7 cellular contexts compared by ENCODE assay signal in the genomic region with DNA sequence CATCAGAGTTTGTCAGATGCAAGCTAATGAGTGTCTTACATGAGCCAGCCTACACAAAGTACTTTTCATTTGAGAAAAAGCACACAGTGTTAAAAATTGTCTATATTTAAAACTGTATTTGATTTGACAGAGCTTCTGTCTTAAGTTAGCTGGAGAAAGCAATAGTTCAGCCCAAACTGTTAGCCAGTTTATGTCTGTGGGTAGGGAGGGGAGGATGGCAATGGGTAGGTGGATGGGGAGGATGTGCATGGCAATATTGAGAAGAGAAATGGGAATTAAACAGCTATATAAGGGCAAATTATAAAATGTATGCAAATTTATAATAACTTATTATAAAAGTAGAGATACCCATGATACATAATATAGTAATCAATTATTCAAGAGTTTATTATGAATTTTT. TPM values are rescaled to one million over a fixed set of nuclear protein-coding genes. Genes with fewer than 3 reads are reported as not detected.
"Had no signal": no experiment of that assay in that cellular context is flagged by ENCODE, and none has a peak within 500 bp of the region (broad histone marks: within the 10 kb centered on the region; RNA-seq: fewer than 3 reads in every experiment).

No MANE protein-coding gene starts in this region.

- H3K36me3 Mint-ChIP-seq: IgD-negative memory B cell had no signal

- DNase-seq: IMR-90, KBM-7, KG1 had no signal

- H3K27ac Mint-ChIP-seq: IgD-negative memory B cell had no signal

- H3K27me3 Mint-ChIP-seq: IgD-negative memory B cell had no signal

- H3K4me3 Mint-ChIP-seq: IgD-negative memory B cell had no signal

RNA-seq across cellular contexts. Expression of gene CDH9, which starts 31.3 kb away (rescaled TPM):
- total RNA-seq: HT-29, HT1080, IMR-90, K562 had no signal
